13 cellular contexts compared by ENCODE assay signal in the genomic region with DNA sequence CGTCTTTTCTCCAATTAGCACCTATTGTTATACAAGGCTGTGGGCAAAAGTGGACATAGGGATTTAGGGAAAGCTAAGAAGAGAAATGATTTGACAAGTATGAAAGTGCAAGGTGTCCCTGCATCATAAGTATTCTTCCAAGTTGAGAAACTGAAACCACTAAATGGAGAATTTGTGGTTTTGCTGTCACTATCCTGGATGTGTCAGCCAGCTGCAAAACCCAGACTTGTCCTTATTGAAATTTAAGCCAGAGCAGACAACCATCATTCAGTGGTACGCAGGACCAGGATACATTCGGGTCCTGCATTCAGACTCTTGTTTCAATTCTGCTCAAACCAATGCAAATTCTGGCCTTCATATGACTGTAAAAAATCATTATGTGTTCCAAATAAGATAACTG.
DNase-seq lines count a peak whose midpoint lies in the region; ATAC-seq and TF ChIP-seq lines count a peak whose summit lies in the region.
"Had no signal": no experiment of that assay in that cellular context is flagged by ENCODE, and none has a peak within 500 bp of the region (broad histone marks: within the 10 kb centered on the region; RNA-seq: fewer than 3 reads in every experiment).

No MANE protein-coding gene starts in this region.

- DNase-seq in CD1c-positive myeloid dendritic cell (ENCODE audit: extremely low spot score) (peak; percentile 59), LHCN-M2 (ENCODE audit: low read depth) (peak; percentile 91), SKM-1 (lab: John Stamatoyannopoulos, UW; ENCODE audit: unreplicated experiment) (peak; percentile 51), kidney tubule cell (ENCODE audit: low spot score) (peak; percentile 46), foreskin keratinocyte (no peak), SHP77 (lab: John Stamatoyannopoulos, UW) (no peak), C1 segment of cervical spinal cord (lab: John Stamatoyannopoulos, UW) (no peak)
- DNase-seq in effector CD4-positive, alpha-beta T cell: no peak
- DNase-seq: activated CD4-positive, alpha-beta T cell treated with anti-CD3 and anti-CD28 coated beads for 4 hours; CD8-positive, alpha-beta T cell; head of caudate nucleus had no signal

- no peak overlapping the region for H3K27ac ChIP-seq in foreskin keratinocyte
- H3K27ac ChIP-seq: cardiac muscle cell had no signal

- H3K4me1 ChIP-seq in foreskin keratinocyte: no peaks in the 10 kb centered on the region

- H3K27me3 ChIP-seq in foreskin keratinocyte: no peaks in the 10 kb centered on the region
- H3K27me3 ChIP-seq: cardiac muscle cell had no signal

- no peak for TF ChIP-seq CTCF in foreskin keratinocyte (conservative IDR thresholded peaks at IDR 0.05)

- ATAC-seq in foreskin keratinocyte: no peak
- ATAC-seq: CD8-positive, alpha-beta T cell; HCT116 had no signal

Comparison
In these comparisons a context has a peak if more than half of its experiments do, and no peak if none do; other contexts are left out.
1. DNase-seq: peak in CD1c-positive myeloid dendritic cell (single experiment), LHCN-M2 (single experiment), SKM-1 (single experiment) and kidney tubule cell (single experiment); none in foreskin keratinocyte (0 of 2), SHP77 (0 of 2), effector CD4-positive, alpha-beta T cell (single experiment) and C1 segment of cervical spinal cord (0 of 14).